11 cellular contexts compared by ENCODE assay signal in the genomic region with DNA sequence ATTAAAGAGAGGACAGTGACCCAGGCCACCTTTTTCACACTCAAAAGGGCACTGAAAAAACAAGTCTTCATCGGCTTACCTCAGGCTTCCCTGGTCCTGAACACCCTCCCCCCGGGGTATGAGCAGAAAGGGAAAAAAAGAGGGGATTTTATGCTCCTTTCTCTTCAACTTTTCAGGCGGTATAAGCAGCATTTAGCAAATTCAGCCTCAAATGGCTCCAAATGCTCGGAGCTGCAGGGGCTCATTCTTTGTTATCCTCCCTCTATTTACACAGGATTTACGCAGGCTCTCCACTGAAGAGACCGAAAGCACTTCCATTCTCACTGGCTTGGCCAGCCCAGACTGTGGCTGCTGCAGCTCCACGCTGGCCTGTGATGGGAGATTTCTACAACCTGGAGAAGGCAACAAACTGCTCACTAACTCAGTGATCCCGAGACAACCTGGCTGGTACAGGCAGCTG. TPM values are rescaled to one million over a fixed set of nuclear protein-coding genes. Genes with fewer than 3 reads are reported as not detected.
DNase-seq lines count a peak whose midpoint lies in the region; ATAC-seq and TF ChIP-seq lines count a peak whose summit lies in the region.
"Had no signal": no experiment of that assay in that cellular context is flagged by ENCODE, and none has a peak within 500 bp of the region (broad histone marks: within the 10 kb centered on the region; RNA-seq: fewer than 3 reads in every experiment).

No MANE protein-coding gene starts in this region.

- H3K27me3 ChIP-seq in upper lobe of left lung, result no peaks in the 10 kb centered on the region

- H3K4me3 ChIP-seq in upper lobe of left lung, result no peak overlapping the region
- H3K4me3 ChIP-seq in OCI-LY7 (ENCODE audit: low read depth, low read length, poor library complexity, severe bottlenecking), result no peak overlapping the region

- H4K20me1 ChIP-seq in OCI-LY7 (ENCODE audit: insufficient read depth, low read length), result no peaks in the 10 kb centered on the region

- no TSS peak for BruUV-seq in OCI-LY7 (replicated peaks; lab: Mats Ljungman, UMichigan)

- H3K27ac ChIP-seq in upper lobe of left lung (peak overlapping the region in 1 of 4 donors; percentile 2), OCI-LY7 (ENCODE audit: low read depth, low read length, poor library complexity, severe bottlenecking) (no peak overlapping the region)

- POLR2A ChIA-PET in OCI-LY7 (lab: Charles Lee), result interaction anchor here (1.0 kb wide), 1 partner anchor 46 kb away, joined by 3 read pairs; no protein-coding TSS in a partner anchor

- no peak overlapping the region for H2AFZ ChIP-seq in OCI-LY7 (ENCODE audit: low read length)

- intact Hi-C loops in OCI-LY7 (cut with micrococcal nuclease; ENCODE audit: unreplicated experiment), result no loop called here

- H3K9me2 ChIP-seq in OCI-LY7 (ENCODE audit: insufficient read depth, low read length), result no peaks in the 10 kb centered on the region
- H3K9me2 ChIP-seq: SK-N-SH had no signal

- no peak for TF ChIP-seq POLR2A in upper lobe of left lung (IDR thresholded peaks at IDR 0.05)

- CTCF ChIA-PET in OCI-LY7 (lab: Charles Lee; ENCODE audit: unreplicated experiment), result no interaction called here

- H3K4me1 ChIP-seq in upper lobe of left lung (peaks cover 0 to 12% (median 7%) of the 10 kb centered on the region in 4 donors), OCI-LY7 (ENCODE audit: insufficient read depth, low read length, poor library complexity, severe bottlenecking) (no peaks in the 10 kb centered on the region)

- no peaks in the 10 kb centered on the region for H3K79me2 ChIP-seq in OCI-LY7 (ENCODE audit: insufficient read depth, low read depth, low read length)

- DNase-seq in NCI-H82 (lab: John Stamatoyannopoulos, UW) (peak; percentile 34), NCI-H82 treated with DMSO at 0.1 percent for 48 hours (lab: John Stamatoyannopoulos, UW; ENCODE audit: unreplicated experiment) (no peak), astrocyte of the hippocampus (ENCODE audit: low read depth, low spot score) (peak; percentile 49), iris pigment epithelial cell (ENCODE audit: low read depth) (peak; percentile 28), upper lobe of left lung (peak in 1 of 2 donors; percentile 48), OCI-LY7 (ENCODE audit: low spot score) (no peak)
- DNase-seq: activated CD4-positive, alpha-beta T cell treated with anti-CD3 and anti-CD28 coated beads for 4 hours; DND-41; SK-N-SH had no signal

- TF ChIP-seq EP300 in upper lobe of left lung (IDR thresholded peaks at IDR 0.05), result no peak

- ATAC-seq in upper lobe of left lung (ENCODE audit: low FRiP score in 2 of 2), result peak; percentile 34 to 76
- ATAC-seq in GM18868 (IDR thresholded peaks at IDR 0.05; ENCODE audit: unreplicated experiment), result no peak
- no peak for ATAC-seq in HG03108 (IDR thresholded peaks at IDR 0.05; ENCODE audit: unreplicated experiment)

- no peak for TF ChIP-seq CTCF in upper lobe of left lung (IDR thresholded peaks at IDR 0.05)
- TF ChIP-seq CTCF in OCI-LY7 (conservative IDR thresholded peaks at IDR 0.05; ENCODE audit: low read length), result no peak

- H3K9me3 ChIP-seq in upper lobe of left lung (no peaks in the 10 kb centered on the region), OCI-LY7 (ENCODE audit: low read length) (no peaks in the 10 kb centered on the region)
- H3K9me3 ChIP-seq: SK-N-SH had no signal

- 50 to 54% methylated on average over 8 of the region's 8 CpGs for WGBS in upper lobe of left lung, 2 donors

- H3K36me3 ChIP-seq in upper lobe of left lung, result no peaks in the 10 kb centered on the region
- peaks cover 8% of the 10 kb centered on the region for H3K36me3 ChIP-seq in OCI-LY7 (ENCODE audit: insufficient read depth, low read length)

- no peak overlapping the region for H3K4me2 ChIP-seq in OCI-LY7 (ENCODE audit: low read length)
- H3K4me2 ChIP-seq: SK-N-SH had no signal

RNA-seq across cellular contexts. Expression of a gene that starts 54.5 kb away (rescaled TPM):
- 10 to 100 TPM; 13.7 to 53.4 (median 21.4) TPM for total RNA-seq in upper lobe of left lung
- total RNA-seq in OCI-LY7 (2014; rRNA removed; shearing (Covaris generic)), result 31.7 and 35.8 TPM in 2 replicates
- total RNA-seq in OCI-LY7 (2022), result 31.0 and 32.6 TPM in 2 replicates

Comparison
In these comparisons a context has a peak if more than half of its experiments do, and no peak if none do; other contexts are left out.
1. DNase-seq: peak in NCI-H82 (single experiment), astrocyte of the hippocampus (single experiment) and iris pigment epithelial cell (single experiment); none in NCI-H82 treated with DMSO at 0.1 percent for 48 hours (single experiment) and OCI-LY7 (single experiment).
2. ATAC-seq: peak in upper lobe of left lung (2 of 2); none in GM18868 (single experiment) and HG03108 (single experiment).